8 cellular contexts compared by ENCODE assay signal in the genomic region with DNA sequence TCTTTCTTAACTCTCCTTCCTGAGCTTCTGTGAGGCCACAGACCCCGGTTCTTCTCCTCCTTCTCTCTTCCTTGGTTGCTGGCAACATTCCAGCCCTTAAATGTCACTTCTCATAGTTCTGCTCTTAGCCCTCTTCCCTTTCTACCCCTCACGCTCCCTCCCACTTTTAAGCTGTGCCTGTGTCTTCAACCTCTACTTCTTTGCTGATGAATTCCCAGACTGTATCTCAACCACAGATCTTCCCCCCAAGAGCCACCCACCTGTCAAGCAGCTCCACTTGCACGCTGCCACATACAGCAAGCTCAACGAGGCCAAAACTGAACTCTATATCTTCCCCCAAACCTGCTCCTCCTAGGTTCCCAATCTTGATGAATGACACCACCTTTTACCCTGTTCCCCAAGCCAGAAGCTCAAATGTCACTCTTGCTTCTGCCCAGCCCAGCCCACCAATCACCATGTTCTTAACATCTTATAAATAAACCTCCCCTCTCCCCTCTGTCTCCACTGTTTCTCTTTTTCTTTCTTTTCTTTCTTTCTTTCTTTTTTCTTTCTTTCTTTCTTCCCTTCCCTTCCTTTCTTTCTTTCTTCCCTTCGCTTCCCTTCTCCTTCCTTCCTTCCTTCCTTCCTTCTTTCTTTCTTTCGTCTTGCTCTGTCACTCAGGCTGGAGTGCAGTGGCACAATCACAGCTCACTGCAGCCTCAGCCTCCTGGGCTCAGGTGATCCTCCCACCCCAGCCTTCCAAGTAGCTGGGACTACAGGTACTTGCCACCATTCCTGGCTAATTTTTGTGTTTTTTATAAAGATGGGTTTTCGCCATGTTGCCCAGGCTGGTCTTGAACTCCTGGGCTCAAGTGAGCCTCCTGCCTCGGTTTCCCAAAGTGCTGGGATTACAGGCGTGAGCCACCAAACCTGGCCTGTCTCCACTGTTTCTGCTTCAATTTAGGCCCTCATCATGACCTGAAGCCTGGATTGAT. TPM values are rescaled to one million over a fixed set of nuclear protein-coding genes. Genes with fewer than 3 reads are reported as not detected.
A peak's percentile ranks its signal among the peaks of the same experiment; 100 is the strongest.
DNase-seq lines count a peak whose midpoint lies in the region; ATAC-seq and TF ChIP-seq lines count a peak whose summit lies in the region.

No MANE protein-coding gene starts in this region.

- DNase-seq in Calu3 (no peak), M059J (ENCODE audit: low read depth) (peak; percentile 22), progenitor cell of endocrine pancreas (ENCODE audit: low spot score, unreplicated experiment) (no peak), kidney tubule cell (ENCODE audit: low spot score) (no peak), ACHN (no peak), mesenteric fat pad (ENCODE audit: low spot score) (no peak)
- no peak for DNase-seq in activated T-helper 1 cell treated with anti-CD3 and anti-CD28 coated beads, Interleukin-12 subunit alpha, Interleukin-12 subunit beta, Interleukin-2, Interleukin-4 antibody, amounts not matched to agents 30 ng/mL and 10 ng/mL and 1 ng/mL, durations not matched to agents 14 hours and 24 hours and 36 hours (ENCODE audit: low spot score)

- H3K4me1 Mint-ChIP-seq in Calu3 (ENCODE audit: low read depth, unreplicated experiment) (peaks cover 54% of the 10 kb centered on the region), progenitor cell of endocrine pancreas (ENCODE audit: low read depth) (peaks cover 19% of the 10 kb centered on the region)
- peaks cover 79% of the 10 kb centered on the region for H3K4me1 Mint-ChIP-seq in activated T-helper 1 cell treated with anti-CD3 and anti-CD28 coated beads, Interleukin-12 subunit alpha, Interleukin-12 subunit beta, Interleukin-2, Interleukin-4 antibody, amounts not matched to agents 30 ng/mL and 10 ng/mL and 1 ng/mL, durations not matched to agents 14 hours and 24 hours and 36 hours (ENCODE audit: low read depth)

- peaks cover 20% of the 10 kb centered on the region for H3K36me3 Mint-ChIP-seq in Calu3 (ENCODE audit: insufficient read depth, unreplicated experiment)
- peaks cover 8% of the 10 kb centered on the region for H3K36me3 Mint-ChIP-seq in activated T-helper 1 cell treated with anti-CD3 and anti-CD28 coated beads, Interleukin-12 subunit alpha, Interleukin-12 subunit beta, Interleukin-2, Interleukin-4 antibody, amounts not matched to agents 30 ng/mL and 10 ng/mL and 1 ng/mL, durations not matched to agents 14 hours and 24 hours and 36 hours (ENCODE audit: low read depth)
- no peaks in the 10 kb centered on the region for H3K36me3 Mint-ChIP-seq in progenitor cell of endocrine pancreas (ENCODE audit: insufficient read depth)

- intact Hi-C loops in Calu3 (cut with micrococcal nuclease; ENCODE audit: unreplicated experiment): no loop called here
- intact Hi-C loops in activated T-helper 1 cell treated with anti-CD3 and anti-CD28 coated beads, Interleukin-12 subunit alpha, Interleukin-12 subunit beta, Interleukin-2, Interleukin-4 antibody, amounts not matched to agents 30 ng/mL and 10 ng/mL and 1 ng/mL, durations not matched to agents 14 hours and 24 hours and 36 hours (cut with micrococcal nuclease): no loop called here

- in situ Hi-C loops in ACHN (cut with HindIII; ENCODE audit: low pct_ligation_motif_present, low pct_unique_long_range_greater_than_20kb, low sequenced_read_pairs): no loop called here

- CTCF ChIA-PET in Calu3 (lab: Charles Lee): interaction anchor here (0.6 to 1.3 kb wide), 2 partner anchors 14 to 126 kb away, joined by 3 to 6 read pairs; no protein-coding TSS in a partner anchor

- H3K9me3 Mint-ChIP-seq in Calu3 (ENCODE audit: low read depth, unreplicated experiment) (no peaks in the 10 kb centered on the region), progenitor cell of endocrine pancreas (ENCODE audit: low read depth) (no peaks in the 10 kb centered on the region)
- H3K9me3 Mint-ChIP-seq in activated T-helper 1 cell treated with anti-CD3 and anti-CD28 coated beads, Interleukin-12 subunit alpha, Interleukin-12 subunit beta, Interleukin-2, Interleukin-4 antibody, amounts not matched to agents 30 ng/mL and 10 ng/mL and 1 ng/mL, durations not matched to agents 14 hours and 24 hours and 36 hours: no peaks in the 10 kb centered on the region

- no peak for TF ChIP-seq CTCF in Calu3 (IDR thresholded peaks at IDR 0.05; ENCODE audit: unreplicated experiment)
- no peak for TF ChIP-seq CTCF in progenitor cell of endocrine pancreas (IDR thresholded peaks at IDR 0.05; ENCODE audit: unreplicated experiment)

- H3K4me3 Mint-ChIP-seq in Calu3 (ENCODE audit: low read depth, unreplicated experiment) (no peak overlapping the region), progenitor cell of endocrine pancreas (ENCODE audit: low read depth) (no peak overlapping the region)
- peak overlapping the region; percentile 60 for H3K4me3 Mint-ChIP-seq in activated T-helper 1 cell treated with anti-CD3 and anti-CD28 coated beads, Interleukin-12 subunit alpha, Interleukin-12 subunit beta, Interleukin-2, Interleukin-4 antibody, amounts not matched to agents 30 ng/mL and 10 ng/mL and 1 ng/mL, durations not matched to agents 14 hours and 24 hours and 36 hours

- H3K27ac Mint-ChIP-seq in Calu3 (ENCODE audit: unreplicated experiment) (peak overlapping the region; percentile 66), progenitor cell of endocrine pancreas (peak overlapping the region; percentile 22)
- peak overlapping the region; percentile 88 for H3K27ac Mint-ChIP-seq in activated T-helper 1 cell treated with anti-CD3 and anti-CD28 coated beads, Interleukin-12 subunit alpha, Interleukin-12 subunit beta, Interleukin-2, Interleukin-4 antibody, amounts not matched to agents 30 ng/mL and 10 ng/mL and 1 ng/mL, durations not matched to agents 14 hours and 24 hours and 36 hours

- ATAC-seq in GM18517 (IDR thresholded peaks at IDR 0.05; ENCODE audit: unreplicated experiment): no peak

- BruUV-seq in Calu3 (replicated peaks; lab: Mats Ljungman, UMichigan): no TSS peak

- H3K27me3 Mint-ChIP-seq in Calu3 (ENCODE audit: unreplicated experiment): no peaks in the 10 kb centered on the region
- H3K27me3 Mint-ChIP-seq in activated T-helper 1 cell treated with anti-CD3 and anti-CD28 coated beads, Interleukin-12 subunit alpha, Interleukin-12 subunit beta, Interleukin-2, Interleukin-4 antibody, amounts not matched to agents 30 ng/mL and 10 ng/mL and 1 ng/mL, durations not matched to agents 14 hours and 24 hours and 36 hours (ENCODE audit: insufficient read depth): no peaks in the 10 kb centered on the region
- H3K27me3 Mint-ChIP-seq in progenitor cell of endocrine pancreas: no peaks in the 10 kb centered on the region

RNA-seq across cellular contexts. Expression of a gene that starts 19.8 kb away (rescaled TPM):
- total RNA-seq in Calu3 (2022) (337 and 366 TPM in 2 replicates), progenitor cell of endocrine pancreas (157 and 161 TPM in 2 replicates), mesenteric fat pad (472 TPM)
- 334 and 398 TPM in 2 replicates for total RNA-seq in M059J (2014; rRNA removed; shearing (Covaris generic))
- 390 and 421 TPM in 2 replicates for total RNA-seq in activated T-helper 1 cell treated with anti-CD3 and anti-CD28 coated beads, Interleukin-12 subunit alpha, Interleukin-12 subunit beta, Interleukin-2, Interleukin-4 antibody, amounts not matched to agents 30 ng/mL and 10 ng/mL and 1 ng/mL, durations not matched to agents 14 hours and 24 hours and 36 hours

RNA-seq across cellular contexts. Expression of a gene that starts 55.7 kb away (rescaled TPM):
- total RNA-seq in Calu3 (2022): 158 and 159 TPM in 2 replicates
- total RNA-seq in M059J (2014; rRNA removed; shearing (Covaris generic)): 59.2 and 102 TPM in 2 replicates
- total RNA-seq in activated T-helper 1 cell treated with anti-CD3 and anti-CD28 coated beads, Interleukin-12 subunit alpha, Interleukin-12 subunit beta, Interleukin-2, Interleukin-4 antibody, amounts not matched to agents 30 ng/mL and 10 ng/mL and 1 ng/mL, durations not matched to agents 14 hours and 24 hours and 36 hours: 156 and 158 TPM in 2 replicates
- 232 and 235 TPM in 2 replicates for total RNA-seq in progenitor cell of endocrine pancreas
- 80.1 TPM for total RNA-seq in mesenteric fat pad

Comparison
In these comparisons a context has a peak if more than half of its experiments do, and no peak if none do; other contexts are left out.
1. H3K27ac Mint-ChIP-seq: peak in every context shown above with its lines; median percentile 88 in activated T-helper 1 cell treated with anti-CD3 and anti-CD28 coated beads, Interleukin-12 subunit alpha, Interleukin-12 subunit beta, Interleukin-2, Interleukin-4 antibody, amounts not matched to agents 30 ng/mL and 10 ng/mL and 1 ng/mL, durations not matched to agents 14 hours and 24 hours and 36 hours; 66 in Calu3; 22 in progenitor cell of endocrine pancreas.